ENCODE assay signal across 26 cellular contexts in the genomic region with DNA sequence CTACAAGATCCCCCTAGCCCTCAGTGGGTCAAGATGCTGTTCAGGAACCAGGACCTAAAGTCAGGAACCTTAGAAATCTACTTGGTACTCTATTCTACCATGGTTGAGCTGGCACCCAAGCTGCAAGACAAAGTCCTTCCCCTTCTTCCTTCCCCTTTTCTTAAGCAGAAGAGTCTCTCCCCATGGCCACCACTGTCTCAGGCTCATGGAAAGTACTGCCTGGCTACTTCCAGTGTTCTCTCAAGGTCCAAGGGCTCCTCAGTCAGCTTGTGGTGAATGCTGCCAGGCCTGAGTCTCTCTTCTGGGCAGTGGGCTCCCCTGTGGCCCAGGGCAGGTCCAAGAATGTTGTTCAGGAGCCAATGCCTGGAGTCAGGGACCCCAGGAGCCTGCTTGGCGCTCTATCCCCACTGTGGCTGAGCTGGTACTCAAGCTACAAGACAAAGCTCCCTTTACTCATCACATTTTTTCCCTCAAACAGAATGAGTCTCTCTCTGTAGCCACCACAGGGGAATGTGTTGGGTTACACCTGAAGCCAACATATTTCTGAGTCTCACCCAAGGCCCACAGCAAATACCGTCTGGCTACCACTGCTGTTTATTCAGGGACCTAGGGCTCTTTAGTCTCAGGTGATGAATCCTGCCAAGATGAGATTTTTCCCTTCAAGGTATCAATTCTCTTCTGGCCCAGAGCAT. TPM values are rescaled to one million over a fixed set of nuclear protein-coding genes. Genes with fewer than 3 reads are reported as not detected.
DNase-seq lines count a peak whose midpoint lies in the region; ATAC-seq, FAIRE-seq and TF ChIP-seq lines count a peak whose summit lies in the region.
"Had no signal": no experiment of that assay in that cellular context is flagged by ENCODE, and none has a peak within 500 bp of the region (broad histone marks: within the 10 kb centered on the region; RNA-seq: fewer than 3 reads in every experiment).

No MANE protein-coding gene starts in this region.

- TF ChIP-seq EP300 in HepG2 (IDR thresholded peaks at IDR 0.05; ENCODE audit: low read depth in 2 of 2, low read length in 2 of 2) (no peak), HepG2 (CRISPR knock-in tag; IDR thresholded peaks at IDR 0.05; ENCODE audit: borderline replicate concordance) (no peak)

- CTCF ChIA-PET in HepG2 (lab: Yijun Ruan, JAX; ENCODE audit: low intra/inter-chr PET ratio, low total read pairs) (no interaction called here), RWPE1 (lab: Yijun Ruan, JAX) (interaction anchor here (0.5 to 0.6 kb wide), 3 partner anchors 154 to 1690 kb away, joined by 3 to 5 read pairs (median 3); no protein-coding TSS in a partner anchor)

- no peak overlapping the region for H3K9ac ChIP-seq in HepG2 (ENCODE audit: insufficient read depth, low read depth, low read length)
- no peak overlapping the region for H3K9ac ChIP-seq in endodermal cell (ENCODE audit: extremely low read depth, low read length, poor library complexity, severe bottlenecking)
- H3K9ac ChIP-seq: SK-N-SH had no signal

- intact Hi-C loops in HepG2 (cut with micrococcal nuclease; ENCODE audit: unreplicated experiment), result no loop called here
- intact Hi-C loops in testis (cut with DNase I; ENCODE audit: low total_unique reads), result no loop called here

- no peaks in the 10 kb centered on the region for H3K27me3 ChIP-seq in RWPE2 (ENCODE audit: insufficient read depth, poor library complexity, severe bottlenecking)
- no peaks in the 10 kb centered on the region for H3K27me3 ChIP-seq in HepG2 (ENCODE audit: control insufficient read depth in 1 of 2, insufficient read depth in 2 of 2, low read length in 2 of 2)
- no peaks in the 10 kb centered on the region for H3K27me3 ChIP-seq in testis
- H3K27me3 ChIP-seq in endodermal cell (ENCODE audit: control insufficient read depth, insufficient read depth, low read length, poor library complexity, severe bottlenecking), result no peaks in the 10 kb centered on the region
- H3K27me3 ChIP-seq: dorsolateral prefrontal cortex had no signal

- no peak for TF ChIP-seq CTCF in C4-2B (conservative IDR thresholded peaks at IDR 0.05)
- no peak for TF ChIP-seq CTCF in RWPE2 (IDR thresholded peaks at IDR 0.05; ENCODE audit: poor library complexity, severe bottlenecking)
- TF ChIP-seq CTCF in HepG2 (CRISPR knock-in tag; IDR thresholded peaks at IDR 0.05), result no peak
- TF ChIP-seq CTCF in RWPE1 (conservative IDR thresholded peaks at IDR 0.05; ENCODE audit: low read depth), result no peak
- TF ChIP-seq CTCF in testis (IDR thresholded peaks at IDR 0.05), result no peak
- no peak for TF ChIP-seq CTCF in endodermal cell (conservative IDR thresholded peaks at IDR 0.05)

- peak overlapping the region; percentile 18; the same call in 1 of the 2 replicates for H3K4me2 ChIP-seq in HepG2 (ENCODE audit: low read depth, low read length)
- H3K4me2 ChIP-seq: SK-N-SH had no signal

- no peaks in the 10 kb centered on the region for H3K79me2 ChIP-seq in HepG2 (ENCODE audit: insufficient read depth, low read length)

- H3K4me3 ChIP-seq in RWPE2 (ENCODE audit: severe bottlenecking) (no peak overlapping the region), HepG2 (replicated peaks in 1 of 3; ENCODE audit: insufficient read depth in 1 of 3, low read depth in 2 of 3, low read length in 3 of 3) (no peak overlapping the region), testis (no peak overlapping the region), endodermal cell (ENCODE audit: low read length) (no peak overlapping the region)
- H3K4me3 ChIP-seq: dorsolateral prefrontal cortex had no signal

- DNase-seq in KBM-7 (peak; percentile 43), RWPE2 (ENCODE audit: low spot score) (no peak), HepG2 (ENCODE audit: low spot score) (no peak), RWPE1 (ENCODE audit: low spot score) (no peak), testis (no peak), endodermal cell (no peak)
- DNase-seq: activated naive CD4-positive, alpha-beta T cell treated with anti-CD3 and anti-CD28 coated beads for 36 hours; activated T-cell treated with anti-CD3 and anti-CD28 coated beads, Interleukin-2, amount 50 U/mL, for 48 hours; anterior cingulate cortex; CD4-positive, CD25-positive, alpha-beta regulatory T cell; central memory CD4-positive, alpha-beta T cell; dorsolateral prefrontal cortex; GDM1; hippocampal formation; NCI-H1436 treated with DMSO at 0.1 percent for 48 hours; NCI-H2171 treated with DMSO at 0.1 percent for 48 hours; NCI-H774; occipital lobe; SK-N-SH; stimulated activated CD4-positive, alpha-beta T cell treated with anti-CD3 and anti-CD28 coated beads, Interleukin-12 subunit alpha, Interleukin-12 subunit beta, amount 100 ng/mL, for 4 hours; substantia nigra had no signal

- in situ Hi-C loops in KBM-7 (cut with MboI; ENCODE audit: low pct_unique_long_range_greater_than_20kb, low sequenced_read_pairs) (loop anchor here (25.0 kb wide), 1 partner anchor 1302 kb away; no protein-coding TSS in a partner anchor), HepG2 (cut with HindIII; ENCODE audit: extremely low pct_ligation_motif_present, low pct_unique_long_range_greater_than_20kb) (no loop called here)

- 6% methylated on average over 2 of the region's 2 CpGs for WGBS in HepG2 (ENCODE audit: low lambda C conversion rate)
- WGBS in testis, 2 donors, result 67 to 81% methylated on average over 2 of the region's 2 CpGs
- 75 to 78% methylated on average over 2 of the region's 2 CpGs for WGBS in endodermal cell (ENCODE audit: insufficient coverage in 1 of 2, insufficient read length in 1 of 2), 2 experiments

- H2AFZ ChIP-seq in HepG2 (ENCODE audit: low read length), result no peak overlapping the region

- no peak for TF ChIP-seq RAD21 in HepG2 (CRISPR knock-in tag; IDR thresholded peaks at IDR 0.05)

- H3K36me3 ChIP-seq in RWPE2 (ENCODE audit: low read depth), result no peaks in the 10 kb centered on the region
- no peaks in the 10 kb centered on the region for H3K36me3 ChIP-seq in HepG2 (replicated peaks in 1 of 2; ENCODE audit: control insufficient read depth in 1 of 2, insufficient read depth in 2 of 2, low read length in 2 of 2)
- H3K36me3 ChIP-seq in testis (ENCODE audit: low read depth, missing control alignments), result no peaks in the 10 kb centered on the region
- no peaks in the 10 kb centered on the region for H3K36me3 ChIP-seq in endodermal cell (ENCODE audit: control insufficient read depth, insufficient read depth, low read length)

- H3K9me3 ChIP-seq in RWPE2 (ENCODE audit: severe bottlenecking) (no peaks in the 10 kb centered on the region), HepG2 (ENCODE audit: low read length) (no peaks in the 10 kb centered on the region), testis (no peaks in the 10 kb centered on the region), endodermal cell (ENCODE audit: control insufficient read depth, low read length) (no peaks in the 10 kb centered on the region)
- H3K9me3 ChIP-seq: SK-N-SH had no signal

- BruUV-seq in HepG2 (replicated peaks; lab: Mats Ljungman, UMichigan), result no TSS peak

- ATAC-seq in RWPE2 (ENCODE audit: low read depth), result 0 out of 3 replicates have a peak, but pooled peaks have one; percentile 10
- peak; percentile 49 for ATAC-seq in HepG2
- no peak for ATAC-seq in HG02884 (IDR thresholded peaks at IDR 0.05; ENCODE audit: unreplicated experiment)

- H3K4me1 ChIP-seq in RWPE2 (ENCODE audit: insufficient read depth, poor library complexity, severe bottlenecking), result peaks cover 25% of the 10 kb centered on the region
- H3K4me1 ChIP-seq in HepG2 (ENCODE audit: insufficient read depth, low read length), result peaks cover 53% of the 10 kb centered on the region
- no peaks in the 10 kb centered on the region for H3K4me1 ChIP-seq in testis
- peaks cover 8% of the 10 kb centered on the region for H3K4me1 ChIP-seq in endodermal cell (ENCODE audit: control insufficient read depth, insufficient read depth, low read length)

- no peak for TF ChIP-seq POLR2A in HepG2 (IDR thresholded peaks at IDR 0.05; ENCODE audit: insufficient read depth in 1 of 2, low read depth in 2 of 2, low read length in 2 of 2)
- no peak for TF ChIP-seq POLR2A in testis (IDR thresholded peaks at IDR 0.05)

- FAIRE-seq in HepG2 (lab: Jason Lieb, UNC), result no peak
- FAIRE-seq: H1 had no signal

- peaks cover 22% of the 10 kb centered on the region for H3K9me3 Mint-ChIP-seq in endodermal cell

- no peaks in the 10 kb centered on the region for H4K20me1 ChIP-seq in HepG2 (ENCODE audit: insufficient read depth, low read length)

- POLR2A ChIA-PET in HepG2 (lab: Yijun Ruan, JAX), result interaction anchor here (1.2 kb wide), 1 partner anchor 21 kb away, joined by 3 read pairs; no protein-coding TSS in a partner anchor
- POLR2A ChIA-PET in RWPE1 (lab: Yijun Ruan, JAX; ENCODE audit: low non-redundant PET), result interaction anchor here (0.6 kb wide), 1 partner anchor 189 kb away, joined by 3 read pairs; no protein-coding TSS in a partner anchor

- no peak overlapping the region for H3K4me3 Mint-ChIP-seq in endodermal cell
- H3K4me3 Mint-ChIP-seq: activated naive CD4-positive, alpha-beta T cell treated with anti-CD3 and anti-CD28 coated beads for 36 hours; CD4-positive, CD25-positive, alpha-beta regulatory T cell had no signal

- peaks cover 3% of the 10 kb centered on the region for H3K36me3 Mint-ChIP-seq in endodermal cell (ENCODE audit: low read depth)
- H3K36me3 Mint-ChIP-seq: CD4-positive, CD25-positive, alpha-beta regulatory T cell had no signal

- no peak overlapping the region for H3K27ac Mint-ChIP-seq in endodermal cell
- H3K27ac Mint-ChIP-seq: activated naive CD4-positive, alpha-beta T cell treated with anti-CD3 and anti-CD28 coated beads for 36 hours; CD4-positive, CD25-positive, alpha-beta regulatory T cell had no signal

- H3K27ac ChIP-seq in C4-2B, result peak overlapping the region; percentile 15
- no peak overlapping the region for H3K27ac ChIP-seq in RWPE2 (ENCODE audit: poor library complexity, severe bottlenecking)
- H3K27ac ChIP-seq in HepG2 (ENCODE audit: extremely low read length, insufficient read depth, low read length), result no peak overlapping the region
- H3K27ac ChIP-seq in RWPE1, result no peak overlapping the region
- H3K27ac ChIP-seq in testis, result no peak overlapping the region
- H3K27ac ChIP-seq in endodermal cell (ENCODE audit: low read depth, low read length), result no peak overlapping the region
- H3K27ac ChIP-seq: dorsolateral prefrontal cortex had no signal

- H3K4me1 Mint-ChIP-seq in endodermal cell, result peaks cover 11% of the 10 kb centered on the region
- H3K4me1 Mint-ChIP-seq: CD4-positive, CD25-positive, alpha-beta regulatory T cell had no signal

- no peaks in the 10 kb centered on the region for H3K27me3 Mint-ChIP-seq in endodermal cell (ENCODE audit: insufficient read depth)

RNA-seq across cellular contexts. Expression of a gene that starts 18.1 kb away (rescaled TPM):
- 12.3 and 23.4 TPM in 2 replicates for total RNA-seq in HepG2 (2016; rRNA removed; fragmentation: Illumina TruSeq; extraction: Trizol)
- total RNA-seq in HepG2 (2016; cell fraction: cytosol; rRNA removed; fragmentation: Illumina TruSeq; extraction: Trizol; ENCODE audit: low read depth), result 3.2 TPM in 2 replicates
- total RNA-seq in HepG2 (2016; cell fraction: insoluble cytoplasmic fraction; rRNA removed; fragmentation: Illumina TruSeq; extraction: Trizol), result 12.5 and 24.4 TPM in 2 replicates
- 5.0 and 6.4 TPM in 2 replicates for total RNA-seq in HepG2 (2016; cell fraction: membrane; rRNA removed; fragmentation: Illumina TruSeq; extraction: Trizol)
- total RNA-seq in HepG2 (2016; cell fraction: nucleus; rRNA removed; fragmentation: Illumina TruSeq; extraction: Trizol), result 19.3 and 23.5 TPM in 2 replicates
- 14.6 and 16.0 TPM in 2 replicates for polyA plus RNA-seq in HepG2 (2011; rRNA removed)
- polyA plus RNA-seq in HepG2 (2011; cell fraction: cytosol; rRNA removed), result 10.0 and 13.4 TPM in 2 replicates
- polyA plus RNA-seq in HepG2 (2011; cell fraction: nucleus; rRNA removed), result 7.6 and 8.6 TPM in 2 replicates
- 25.5 and 34.1 TPM in 2 replicates for polyA plus RNA-seq in HepG2 (2012)
- polyA plus RNA-seq in HepG2 (2016; cell fraction: cytosol; fragmentation: Illumina TruSeq; extraction: Trizol; ENCODE audit: low read depth), result 2.2 and 2.8 TPM in 2 replicates
- polyA plus RNA-seq in HepG2 (2016; cell fraction: insoluble cytoplasmic fraction; fragmentation: Illumina TruSeq; extraction: Trizol; ENCODE audit: low read depth), result 10.7 and 11.3 TPM in 2 replicates
- polyA plus RNA-seq in HepG2 (2016; cell fraction: membrane; fragmentation: Illumina TruSeq; extraction: Trizol; ENCODE audit: low read depth), result 3.3 and 3.4 TPM in 2 replicates
- 24.6 and 25.7 TPM in 2 replicates for polyA plus RNA-seq in HepG2 (2016; cell fraction: nucleus; fragmentation: Illumina TruSeq; extraction: Trizol; ENCODE audit: insufficient read depth, low read depth)
- 33.1 and 391 TPM in 2 replicates for polyA minus RNA-seq in HepG2 (2011; rRNA and poly(A)+ RNA removed; ENCODE audit: low replicate concordance)
- polyA minus RNA-seq in HepG2 (2011; cell fraction: cytosol; rRNA and poly(A)+ RNA removed), result 18.9 and 21.0 TPM in 2 replicates
- polyA minus RNA-seq in HepG2 (2011; cell fraction: nucleus; rRNA and poly(A)+ RNA removed), result 14.8 and 15.7 TPM in 2 replicates
- total RNA-seq in testis, result 1 to 10 TPM; 2.2 to 2.5 TPM
- polyA plus RNA-seq in testis (ENCODE audit: insufficient read depth, low read depth, low replicate concordance), result 2.1 TPM
- 1 to 10 TPM; 4.0 to 6.8 TPM for total RNA-seq in endodermal cell
- polyA plus RNA-seq in endodermal cell (2013, experiment 1 of 2), result 1.4 TPM
- polyA plus RNA-seq in endodermal cell (2013, experiment 2 of 2), result 1.9 TPM
- total RNA-seq: LHCN-M2, myocyte had no signal

RNA-seq across cellular contexts. Expression of a gene that starts 44.8 kb away (rescaled TPM):
- total RNA-seq in HepG2 (2016; rRNA removed; fragmentation: Illumina TruSeq; extraction: Trizol), result 0.18 and 0.69 TPM in 2 replicates
- total RNA-seq in HepG2 (2016; cell fraction: cytosol; rRNA removed; fragmentation: Illumina TruSeq; extraction: Trizol; ENCODE audit: low read depth), result 0.44 and 0.81 TPM in 2 replicates
- total RNA-seq in HepG2 (2016; cell fraction: insoluble cytoplasmic fraction; rRNA removed; fragmentation: Illumina TruSeq; extraction: Trizol), result 0.34 and 1.0 TPM in 2 replicates
- total RNA-seq in HepG2 (2016; cell fraction: membrane; rRNA removed; fragmentation: Illumina TruSeq; extraction: Trizol), result 0.28 and 0.45 TPM in 2 replicates
- 1.9 and 2.8 TPM in 2 replicates for total RNA-seq in HepG2 (2016; cell fraction: nucleus; rRNA removed; fragmentation: Illumina TruSeq; extraction: Trizol)
- 0.24 and 0.42 TPM in 2 replicates for polyA plus RNA-seq in HepG2 (2011; rRNA removed)
- polyA plus RNA-seq in HepG2 (2011; cell fraction: cytosol; rRNA removed), result 0.04 and 0.07 TPM in 2 replicates
- polyA plus RNA-seq in HepG2 (2011; cell fraction: nucleus; rRNA removed), result 0.61 and 0.71 TPM in 2 replicates
- polyA plus RNA-seq in HepG2 (2012), result 0.47 and 0.58 TPM in 2 replicates
- polyA plus RNA-seq in HepG2 (2016; cell fraction: cytosol; fragmentation: Illumina TruSeq; extraction: Trizol; ENCODE audit: low read depth), result 0.08 and 0.16 TPM in 2 replicates
- 0.27 and 0.29 TPM in 2 replicates for polyA plus RNA-seq in HepG2 (2016; cell fraction: insoluble cytoplasmic fraction; fragmentation: Illumina TruSeq; extraction: Trizol; ENCODE audit: low read depth)
- polyA plus RNA-seq in HepG2 (2016; cell fraction: membrane; fragmentation: Illumina TruSeq; extraction: Trizol; ENCODE audit: low read depth), result 0.10 and 0.19 TPM in 2 replicates
- polyA plus RNA-seq in HepG2 (2016; cell fraction: nucleus; fragmentation: Illumina TruSeq; extraction: Trizol; ENCODE audit: insufficient read depth, low read depth), result 1.00 and 1.2 TPM in 2 replicates
- polyA minus RNA-seq in HepG2 (2011; rRNA and poly(A)+ RNA removed; ENCODE audit: low replicate concordance), result 0.36 and 21.5 TPM in 2 replicates
- 0.79 TPM in 1 of 2 replicates, not detected in the other for polyA minus RNA-seq in HepG2 (2011; cell fraction: cytosol; rRNA and poly(A)+ RNA removed)
- polyA minus RNA-seq in HepG2 (2011; cell fraction: nucleus; rRNA and poly(A)+ RNA removed), result 2.0 and 2.4 TPM in 2 replicates
- total RNA-seq in testis, result 1 to 10 TPM; 2.4 to 6.1 TPM
- 2.5 TPM for polyA plus RNA-seq in testis (ENCODE audit: insufficient read depth, low read depth, low replicate concordance)
- total RNA-seq in endodermal cell, result under 1 TPM; 0.64 to 0.95 TPM
- 0.14 TPM for polyA plus RNA-seq in endodermal cell (2013, experiment 1 of 2)
- polyA plus RNA-seq in endodermal cell (2013, experiment 2 of 2), result 0.04 TPM
- polyA plus RNA-seq: CD4-positive, CD25-positive, alpha-beta regulatory T cell had no signal
